In the genomic region with DNA sequence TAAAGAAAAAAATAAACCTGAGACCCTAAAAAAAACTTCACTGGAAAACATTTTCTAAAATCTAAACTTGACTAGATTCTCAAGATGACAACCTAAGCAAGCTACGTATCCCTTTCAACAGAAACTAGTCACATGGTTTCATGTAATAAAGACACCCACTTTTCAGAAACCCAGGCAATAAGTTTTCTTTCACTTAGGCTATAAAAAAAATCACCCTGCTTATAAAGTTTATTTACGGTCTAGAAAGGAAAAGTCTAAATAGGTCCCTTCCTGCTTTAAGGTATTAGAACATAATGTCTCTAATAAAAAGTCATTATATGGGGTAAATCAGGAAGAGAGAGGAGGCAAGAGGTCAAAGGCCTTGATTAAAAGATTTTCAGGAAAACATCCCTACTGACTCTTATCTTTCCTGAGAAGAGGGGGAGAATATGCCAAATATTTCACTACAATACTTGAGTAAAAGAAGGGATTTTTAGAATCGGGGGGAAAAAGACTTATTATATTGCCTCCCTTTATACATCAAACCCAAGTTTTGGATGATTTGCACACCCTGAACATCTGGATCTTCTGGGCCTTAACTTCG, we compare ENCODE assay signal across 10 cellular contexts. TPM values are rescaled to one million over a fixed set of nuclear protein-coding genes. Genes with fewer than 3 reads are reported as not detected.
DNase-seq lines count a peak whose midpoint lies in the region; ATAC-seq and TF ChIP-seq lines count a peak whose summit lies in the region.
"Had no signal": no experiment of that assay in that cellular context is flagged by ENCODE, and none has a peak within 500 bp of the region (broad histone marks: within the 10 kb centered on the region; RNA-seq: fewer than 3 reads in every experiment).

No MANE protein-coding gene starts in this region.

- H3K27me3 Mint-ChIP-seq in CD4-positive, alpha-beta T cell: no peaks in the 10 kb centered on the region
- no peaks in the 10 kb centered on the region for H3K27me3 Mint-ChIP-seq in MCF 10A (ENCODE audit: insufficient read depth, unreplicated experiment)

- CTCF ChIA-PET in CD4-positive, alpha-beta T cell (lab: Charles Lee): interaction anchor here (1.0 to 2.1 kb wide), 5 partner anchors 9 to 59 kb away, joined by 3 to 8 read pairs (median 4); a partner anchor contains a TSS
- CTCF ChIA-PET in MCF 10A (lab: Yijun Ruan, JAX): interaction anchor here (0.6 to 2.5 kb wide), 4 partner anchors 10 to 57 kb away, joined by 3 to 8 read pairs (median 4); no protein-coding TSS in a partner anchor

- no peak overlapping the region for H3K27ac ChIP-seq in CD4-positive, alpha-beta T cell (ENCODE audit: low read depth, low read length)
- H3K27ac ChIP-seq in prostate gland: peak overlapping the region; percentile 43 to 72

- no peaks in the 10 kb centered on the region for H3K9me3 Mint-ChIP-seq in CD4-positive, alpha-beta T cell
- H3K9me3 Mint-ChIP-seq in MCF 10A (ENCODE audit: unreplicated experiment): no peaks in the 10 kb centered on the region

- peaks cover 9% of the 10 kb centered on the region for H3K36me3 Mint-ChIP-seq in CD4-positive, alpha-beta T cell (ENCODE audit: low read depth)
- peaks cover 12% of the 10 kb centered on the region for H3K36me3 Mint-ChIP-seq in MCF 10A (ENCODE audit: insufficient read depth, unreplicated experiment)

- no peak for TF ChIP-seq POLR2A in prostate gland (IDR thresholded peaks at IDR 0.05)

- no peak for DNase-seq in CD4-positive, alpha-beta T cell
- DNase-seq in MCF 10A (ENCODE audit: unreplicated experiment) (no peak), prostate gland (ENCODE audit: low spot score) (no peak), NCI-H187 treated with DMSO at 0.1 percent for 48 hours (lab: John Stamatoyannopoulos, UW) (no peak), hepatic stellate cell (ENCODE audit: low spot score) (no peak), NCI-H146 (lab: John Stamatoyannopoulos, UW) (no peak)
- DNase-seq: NCI-H1436 had no signal

- H3K4me1 ChIP-seq in prostate gland (replicated peaks): peaks cover 11% of the 10 kb centered on the region

- no peak for TF ChIP-seq CTCF in CD4-positive, alpha-beta T cell (IDR thresholded peaks at IDR 0.05)
- TF ChIP-seq CTCF in MCF 10A (IDR thresholded peaks at IDR 0.05; ENCODE audit: unreplicated experiment) (no peak), prostate gland (IDR thresholded peaks at IDR 0.05) (no peak)

- BruUV-seq in MCF 10A (replicated peaks; lab: Mats Ljungman, UMichigan): no TSS peak

- H3K36me3 ChIP-seq in prostate gland: no peaks in the 10 kb centered on the region

- peaks cover 29% of the 10 kb centered on the region for H3K4me1 Mint-ChIP-seq in CD4-positive, alpha-beta T cell (ENCODE audit: low read depth)
- H3K4me1 Mint-ChIP-seq in MCF 10A (ENCODE audit: insufficient read depth, unreplicated experiment): peaks cover 12% of the 10 kb centered on the region

- no peaks in the 10 kb centered on the region for H3K9me3 ChIP-seq in CD4-positive, alpha-beta T cell (ENCODE audit: control insufficient read depth, low read length)
- no peaks in the 10 kb centered on the region for H3K9me3 ChIP-seq in prostate gland

- peak; percentile 82 for ATAC-seq in CD4-positive, alpha-beta T cell (ENCODE audit: poor library complexity)
- ATAC-seq in HG03439 (IDR thresholded peaks at IDR 0.05; ENCODE audit: unreplicated experiment): peak; percentile 37
- no peak for ATAC-seq in HG03139 (IDR thresholded peaks at IDR 0.05; ENCODE audit: unreplicated experiment)
- ATAC-seq: esophagus mucosa had no signal

- 16% methylated on average over 4 of the region's 4 CpGs for WGBS in prostate gland

- no peak overlapping the region for H3K4me3 ChIP-seq in prostate gland

- POLR2A ChIA-PET in CD4-positive, alpha-beta T cell (lab: Charles Lee): interaction anchor here (0.8 to 3.1 kb wide), 5 partner anchors 10 to 88 kb away, joined by 3 to 20 read pairs (median 3); a partner anchor contains a TSS
- POLR2A ChIA-PET in MCF 10A (lab: Yijun Ruan, JAX): interaction anchor here (0.7 to 3.9 kb wide), 10 partner anchors 9 to 111 kb away, joined by 3 to 20 read pairs (median 4); no protein-coding TSS in a partner anchor

- H3K4me3 Mint-ChIP-seq in CD4-positive, alpha-beta T cell: peak overlapping the region; percentile 79
- H3K4me3 Mint-ChIP-seq in MCF 10A (ENCODE audit: unreplicated experiment): no peak overlapping the region

- peak overlapping the region; percentile 87 for H3K27ac Mint-ChIP-seq in CD4-positive, alpha-beta T cell
- peak overlapping the region; percentile 0 for H3K27ac Mint-ChIP-seq in MCF 10A (ENCODE audit: low read depth, unreplicated experiment)

- no peaks in the 10 kb centered on the region for H3K27me3 ChIP-seq in CD4-positive, alpha-beta T cell (ENCODE audit: control insufficient read depth, insufficient read depth, low read length)
- no peaks in the 10 kb centered on the region for H3K27me3 ChIP-seq in prostate gland (replicated peaks; ENCODE audit: insufficient read depth)

- intact Hi-C loops in CD4-positive, alpha-beta T cell (cut with DNase I, micrococcal nuclease): no loop called here
- intact Hi-C loops in MCF 10A (cut with micrococcal nuclease): no loop called here
- intact Hi-C loops in prostate gland (cut with DNase I): no loop called here

RNA-seq across cellular contexts. Expression of a gene that starts 9.5 kb away (rescaled TPM):
- 10 to 100 TPM; 52.0 to 54.9 TPM for total RNA-seq in CD4-positive, alpha-beta T cell
- total RNA-seq in MCF 10A (2022): 92.6 and 115 TPM in 2 replicates
- total RNA-seq in prostate gland: 10 to 100 TPM; 59.9 to 84.1 TPM
